8 cellular contexts compared by ENCODE assay signal in the genomic region with DNA sequence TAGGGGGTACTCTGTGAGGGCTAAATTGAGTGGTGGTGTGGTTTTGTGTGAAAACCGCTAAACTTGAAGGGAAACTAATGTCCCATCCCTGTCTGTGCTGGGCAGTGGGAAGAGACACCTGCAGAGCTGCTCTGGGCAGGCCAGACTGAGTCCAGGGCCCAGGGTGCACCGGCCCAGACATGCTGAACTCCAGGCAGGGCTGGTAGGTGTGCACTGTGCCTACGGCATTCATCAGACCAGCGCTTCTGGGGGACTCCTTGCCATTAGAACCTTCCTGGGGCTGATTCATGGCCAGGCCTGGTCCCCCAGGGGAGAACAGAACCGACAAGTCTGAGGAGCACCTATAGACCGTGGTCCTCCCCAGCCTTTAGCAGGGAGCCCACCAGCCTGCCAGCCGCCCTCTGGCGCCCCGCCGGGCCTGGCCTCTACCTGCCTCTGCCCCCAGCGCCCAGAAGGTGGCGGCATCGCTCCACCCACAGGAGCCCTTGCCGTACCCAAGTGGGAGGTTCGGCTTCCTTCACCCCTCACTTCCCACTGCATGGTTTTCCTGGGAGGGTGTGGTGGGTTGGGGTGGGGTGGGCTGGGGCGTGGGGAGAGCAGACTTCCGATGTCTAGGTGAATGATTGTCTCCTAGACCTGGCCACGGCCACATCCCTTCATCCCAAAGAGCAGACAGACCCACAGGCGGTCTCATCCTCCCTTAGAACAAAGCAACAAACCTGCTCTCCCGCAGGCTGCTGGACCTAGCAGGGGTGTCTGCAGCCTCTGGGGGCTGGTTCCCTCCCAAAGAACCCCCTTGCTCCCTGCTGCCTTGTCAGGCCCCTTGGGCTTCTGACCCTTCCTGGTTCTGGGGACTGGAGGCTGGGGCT. TPM values are rescaled to one million over a fixed set of nuclear protein-coding genes. Genes with fewer than 3 reads are reported as not detected.
DNase-seq lines count a peak whose midpoint lies in the region; ATAC-seq and TF ChIP-seq lines count a peak whose summit lies in the region.

No MANE protein-coding gene starts in this region.

- ATAC-seq in heart right ventricle (peak in 7 of 8 donors; percentile 59 to 75 (median 68)), gastrocnemius medialis (peak; percentile 30 to 31), GM21717 (IDR thresholded peaks at IDR 0.05; ENCODE audit: unreplicated experiment) (no peak)

- TF ChIP-seq POLR2A in gastrocnemius medialis (IDR thresholded peaks at IDR 0.05) = no peak

- H3K4me3 Mint-ChIP-seq in activated naive CD4-positive, alpha-beta T cell treated with anti-CD3 and anti-CD28 coated beads, Interleukin-2, amount 10 ng/mL, durations not matched to agents 7 days and 5 days = no peak overlapping the region

- H3K27me3 Mint-ChIP-seq in activated naive CD4-positive, alpha-beta T cell treated with anti-CD3 and anti-CD28 coated beads, Interleukin-2, amount 10 ng/mL, durations not matched to agents 7 days and 5 days = no peaks in the 10 kb centered on the region

- POLR2A ChIA-PET in SK-N-SH (lab: Yijun Ruan, JAX) = interaction anchor here (0.7 to 0.8 kb wide), 2 partner anchors 65 to 82 kb away, joined by 3 to 5 read pairs; no protein-coding TSS in a partner anchor

- intact Hi-C loops in heart right ventricle (cut with DNase I) = loop anchor here (1.0 to 5.0 kb wide), 9 partner anchors 82 to 209 kb away; no protein-coding TSS in a partner anchor
- intact Hi-C loops in gastrocnemius medialis (cut with DNase I; ENCODE audit: low total_unique reads) = loop anchor here (10.0 kb wide), 2 partner anchors 81 to 1011 kb away; no protein-coding TSS in a partner anchor

- H3K27me3 ChIP-seq in HL-60 (ENCODE audit: insufficient read depth, poor library complexity, severe bottlenecking) (no peaks in the 10 kb centered on the region), SK-N-SH (ENCODE audit: insufficient read depth) (no peaks in the 10 kb centered on the region), heart right ventricle (no peaks in the 10 kb centered on the region), gastrocnemius medialis (no peaks in the 10 kb centered on the region)

- DNase-seq in EL = peak; percentile 43
- DNase-seq in HL-60 (ENCODE audit: low read depth in 1 of 2, low spot score in 1 of 2) = peak; percentile 12 to 45
- DNase-seq in SK-N-SH = peak; percentile 92
- DNase-seq in activated naive CD4-positive, alpha-beta T cell treated with anti-CD3 and anti-CD28 coated beads, Interleukin-2, amount 10 ng/mL, durations not matched to agents 7 days and 5 days = peak; percentile 81
- peak; percentile 48 to 70 for DNase-seq in heart right ventricle
- peak in 1 of 2 donors; percentile 23 for DNase-seq in gastrocnemius medialis
- no peak for DNase-seq in NCI-H446 treated with DMSO at 0.1 percent for 48 hours (lab: John Stamatoyannopoulos, UW)

- H3K4me2 ChIP-seq in SK-N-SH = no peak overlapping the region

- H2AFZ ChIP-seq in SK-N-SH (ENCODE audit: low read depth) = no peak overlapping the region

- TF ChIP-seq RAD21 in SK-N-SH (IDR thresholded peaks at IDR 0.05; ENCODE audit: low read length) = peak; percentile 91

- H3K4me1 ChIP-seq in SK-N-SH (ENCODE audit: control insufficient read depth in 1 of 2, insufficient read depth in 2 of 2, low read depth in 1 of 2, low read length in 1 of 2) (peaks cover 0 to 29% of the 10 kb centered on the region in 2 experiments; a peak in 1 of 4 replicates), heart right ventricle (peaks cover 0 to 43% (median 27%) of the 10 kb centered on the region in 9 donors), gastrocnemius medialis (no peaks in the 10 kb centered on the region)

- H3K27ac Mint-ChIP-seq in activated naive CD4-positive, alpha-beta T cell treated with anti-CD3 and anti-CD28 coated beads, Interleukin-2, amount 10 ng/mL, durations not matched to agents 7 days and 5 days = no peak overlapping the region

- H4K20me1 ChIP-seq in SK-N-SH (ENCODE audit: insufficient read depth) = no peaks in the 10 kb centered on the region

- peaks cover 10 to 45% of the 10 kb centered on the region in 2 experiments for H3K36me3 ChIP-seq in SK-N-SH (replicated peaks in 1 of 2; ENCODE audit: control insufficient read depth in 1 of 2, insufficient read depth in 2 of 2, low read length in 1 of 2)
- peaks cover 0 to 71% (median 19%) of the 10 kb centered on the region in 9 donors for H3K36me3 ChIP-seq in heart right ventricle
- peaks cover 0 to 17% of the 10 kb centered on the region in 2 donors for H3K36me3 ChIP-seq in gastrocnemius medialis

- H3K27ac ChIP-seq in HL-60 (replicated peaks) = no peak overlapping the region
- H3K27ac ChIP-seq in SK-N-SH (ENCODE audit: low read depth in 2 of 2, low read length in 1 of 2) = peak overlapping the region in 1 of 2 experiments; percentile 43; a peak in 2 of 4 replicates
- H3K27ac ChIP-seq in heart right ventricle = no peak overlapping the region
- no peak overlapping the region for H3K27ac ChIP-seq in gastrocnemius medialis

- CTCF ChIA-PET in SK-N-SH (lab: Yijun Ruan, JAX) = interaction anchor here (0.6 to 10.8 kb wide), 39 partner anchors 10 to 1970 kb away, joined by 3 to 116 read pairs (median 3); no protein-coding TSS in a partner anchor
- CTCF ChIA-PET in activated naive CD4-positive, alpha-beta T cell treated with anti-CD3 and anti-CD28 coated beads, Interleukin-2, amount 10 ng/mL, durations not matched to agents 7 days and 5 days (lab: Charles Lee) = interaction anchor here (0.8 to 2.5 kb wide), 4 partner anchors 11 to 89 kb away, joined by 3 to 33 read pairs (median 6); no protein-coding TSS in a partner anchor

- no peak overlapping the region for H3K4me3 ChIP-seq in HL-60 (replicated peaks; ENCODE audit: insufficient read depth, low read length)
- no peak overlapping the region; a peak in 1 of 4 replicates for H3K4me3 ChIP-seq in SK-N-SH (ENCODE audit: low read depth in 2 of 2, low read length in 1 of 2)
- no peak overlapping the region for H3K4me3 ChIP-seq in heart right ventricle
- no peak overlapping the region for H3K4me3 ChIP-seq in gastrocnemius medialis

- TF ChIP-seq CTCF in HL-60 (IDR thresholded peaks at IDR 0.05; ENCODE audit: insufficient read depth, low read length) (peak; percentile 74), SK-N-SH (IDR thresholded peaks at IDR 0.05) (peak; percentile 71), heart right ventricle (IDR thresholded peaks at IDR 0.05) (peak; percentile 57 to 85 (median 79)), gastrocnemius medialis (IDR thresholded peaks at IDR 0.05 in 4 of 5, conservative IDR thresholded peaks at IDR 0.05 in 1 of 5) (peak; percentile 26 to 87 (median 69))

- no peak for TF ChIP-seq EP300 in SK-N-SH (IDR thresholded peaks at IDR 0.05; ENCODE audit: borderline replicate concordance in 1 of 2, low read depth in 1 of 2, low read length in 1 of 2)

- peaks cover 22% of the 10 kb centered on the region for H3K4me1 Mint-ChIP-seq in activated naive CD4-positive, alpha-beta T cell treated with anti-CD3 and anti-CD28 coated beads, Interleukin-2, amount 10 ng/mL, durations not matched to agents 7 days and 5 days

- no peaks in the 10 kb centered on the region for H3K9me2 ChIP-seq in SK-N-SH

- no peak overlapping the region for H3K9ac ChIP-seq in SK-N-SH

- H3K9me3 Mint-ChIP-seq in activated naive CD4-positive, alpha-beta T cell treated with anti-CD3 and anti-CD28 coated beads, Interleukin-2, amount 10 ng/mL, durations not matched to agents 7 days and 5 days = no peaks in the 10 kb centered on the region

- peaks cover 34% of the 10 kb centered on the region for H3K36me3 Mint-ChIP-seq in activated naive CD4-positive, alpha-beta T cell treated with anti-CD3 and anti-CD28 coated beads, Interleukin-2, amount 10 ng/mL, durations not matched to agents 7 days and 5 days

- WGBS in SK-N-SH (ENCODE audit: low lambda C conversion rate) = 42% methylated on average over 10 of the region's 20 CpGs
- 44 to 50% methylated on average over 20 of the region's 20 CpGs for WGBS in heart right ventricle, 2 donors

- H3K79me2 ChIP-seq in SK-N-SH (ENCODE audit: insufficient read depth) = no peaks in the 10 kb centered on the region

- H3F3A ChIP-seq in SK-N-SH (replicated peaks; ENCODE audit: insufficient read depth) = no peaks in the 10 kb centered on the region

- in situ Hi-C loops in gastrocnemius medialis (cut with MboI; ENCODE audit: low sequenced_read_pairs in 4 of 4) = loop anchor here in 3 of 4 donors (25.0 kb wide), 1 partner anchor 203 kb away; the partner anchor contains the start of gene MDGA1 (in 3 of the 3)

- H3K9me3 ChIP-seq in SK-N-SH (no peaks in the 10 kb centered on the region), heart right ventricle (no peaks in the 10 kb centered on the region), gastrocnemius medialis (no peaks in the 10 kb centered on the region)

TF ChIP-seq in SK-N-SH, 30 proteins besides CTCF, POLR2A, EP300 and RAD21:
- TF ChIP-seq, protein P1, sequence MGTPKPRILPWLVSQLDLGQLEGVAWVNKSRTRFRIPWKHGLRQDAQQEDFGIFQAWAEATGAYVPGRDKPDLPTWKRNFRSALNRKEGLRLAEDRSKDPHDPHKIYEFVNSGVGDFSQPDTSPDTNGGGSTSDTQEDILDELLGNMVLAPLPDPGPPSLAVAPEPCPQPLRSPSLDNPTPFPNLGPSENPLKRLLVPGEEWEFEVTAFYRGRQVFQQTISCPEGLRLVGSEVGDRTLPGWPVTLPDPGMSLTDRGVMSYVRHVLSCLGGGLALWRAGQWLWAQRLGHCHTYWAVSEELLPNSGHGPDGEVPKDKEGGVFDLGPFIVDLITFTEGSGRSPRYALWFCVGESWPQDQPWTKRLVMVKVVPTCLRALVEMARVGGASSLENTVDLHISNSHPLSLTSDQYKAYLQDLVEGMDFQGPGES (IDR thresholded peaks at IDR 0.05; ENCODE audit: low read depth, low read length) = no peak
- TF ChIP-seq FOXJ3 (CRISPR knock-in tag; IDR thresholded peaks at IDR 0.05) (peak; percentile 33; the same call in 1 of the 2 replicates), JUND (IDR thresholded peaks at IDR 0.05) (no peak), YY1 (IDR thresholded peaks at IDR 0.05; ENCODE audit: low read depth) (no peak), SMC3 (IDR thresholded peaks at IDR 0.05; ENCODE audit: low read depth, low read length) (peak; percentile 94), CHD2 (IDR thresholded peaks at IDR 0.05; ENCODE audit: low read length, partially characterized antibody) (no peak), GABPA (IDR thresholded peaks at IDR 0.05; ENCODE audit: low read depth) (no peak), TCF12 (IDR thresholded peaks at IDR 0.05) (no peak), ELF1 (IDR thresholded peaks at IDR 0.05) (no peak)

RNA-seq across cellular contexts. Expression of gene CCDC167, which starts 15.5 kb away (rescaled TPM):
- polyA plus RNA-seq in SK-N-SH (2012; rRNA removed) (49.1 and 63.2 TPM in 2 replicates), heart right ventricle (100 to 1,000 TPM in 1 of 2 donors, 10 to 100 TPM in 1; 25.3 to 103 TPM)
- 50.1 and 62.9 TPM in 2 replicates for polyA plus RNA-seq in SK-N-SH (2012; cell fraction: cytosol; rRNA removed)
- polyA plus RNA-seq in SK-N-SH (2012; cell fraction: nucleus; rRNA removed) = 17.7 and 37.0 TPM in 2 replicates
- total RNA-seq in heart right ventricle (10 to 100 TPM; 17.5 to 34.7 (median 24.1) TPM), gastrocnemius medialis (10 to 100 TPM; 23.4 to 35.0 (median 30.8) TPM)

RNA-seq across cellular contexts. Expression of gene CMTR1, which starts 51.1 kb away (rescaled TPM):
- polyA plus RNA-seq in SK-N-SH (2012; rRNA removed) (19.8 and 25.0 TPM in 2 replicates), heart right ventricle (10 to 100 TPM; 13.1 to 19.7 TPM)
- 14.4 and 17.2 TPM in 2 replicates for polyA plus RNA-seq in SK-N-SH (2012; cell fraction: cytosol; rRNA removed)
- 52.7 and 76.0 TPM in 2 replicates for polyA plus RNA-seq in SK-N-SH (2012; cell fraction: nucleus; rRNA removed)
- total RNA-seq in heart right ventricle (10 to 100 TPM; 22.6 to 37.0 (median 33.5) TPM), gastrocnemius medialis (10 to 100 TPM; 18.2 to 34.6 (median 25.4) TPM)
